ENCODE assay signal across 1 cellular context in genomic region chr2:44912660-44913059, GRCh38.
TF ChIP-seq lines count a peak whose summit lies in the region.

No MANE protein-coding gene starts in this region.

TF ChIP-seq in GM23338, 12 proteins besides CTCF, POLR2A, EP300 and RAD21:
- no peak for TF ChIP-seq ZNF462 (CRISPR knock-in tag; IDR thresholded peaks at IDR 0.05)
- TF ChIP-seq NANOG (IDR thresholded peaks at IDR 0.05; ENCODE audit: borderline replicate concordance) = no peak
- TF ChIP-seq ZNF114 (CRISPR knock-in tag; IDR thresholded peaks at IDR 0.05) = no peak
- no peak for TF ChIP-seq JUNB (IDR thresholded peaks at IDR 0.05; ENCODE audit: unreplicated experiment)
- TF ChIP-seq STAT1 (IDR thresholded peaks at IDR 0.05; ENCODE audit: unreplicated experiment) = no peak
- no peak for TF ChIP-seq REST (IDR thresholded peaks at IDR 0.05; ENCODE audit: unreplicated experiment)
- no peak for TF ChIP-seq EZH2phosphoT487 (IDR thresholded peaks at IDR 0.05; ENCODE audit: unreplicated experiment)
- TF ChIP-seq CREB1 (CRISPR knock-in tag; IDR thresholded peaks at IDR 0.05; ENCODE audit: low read depth) = no peak
- no peak for TF ChIP-seq EZH2 (IDR thresholded peaks at IDR 0.05; ENCODE audit: low read depth, unreplicated experiment)
- no peak for TF ChIP-seq ETS1 (IDR thresholded peaks at IDR 0.05)
- TF ChIP-seq POLR2AphosphoS5 (IDR thresholded peaks at IDR 0.05; ENCODE audit: low read depth) = no peak
- TF ChIP-seq ZNF331 (CRISPR knock-in tag; IDR thresholded peaks at IDR 0.05; ENCODE audit: low read depth) = no peak
